In the genomic region with DNA sequence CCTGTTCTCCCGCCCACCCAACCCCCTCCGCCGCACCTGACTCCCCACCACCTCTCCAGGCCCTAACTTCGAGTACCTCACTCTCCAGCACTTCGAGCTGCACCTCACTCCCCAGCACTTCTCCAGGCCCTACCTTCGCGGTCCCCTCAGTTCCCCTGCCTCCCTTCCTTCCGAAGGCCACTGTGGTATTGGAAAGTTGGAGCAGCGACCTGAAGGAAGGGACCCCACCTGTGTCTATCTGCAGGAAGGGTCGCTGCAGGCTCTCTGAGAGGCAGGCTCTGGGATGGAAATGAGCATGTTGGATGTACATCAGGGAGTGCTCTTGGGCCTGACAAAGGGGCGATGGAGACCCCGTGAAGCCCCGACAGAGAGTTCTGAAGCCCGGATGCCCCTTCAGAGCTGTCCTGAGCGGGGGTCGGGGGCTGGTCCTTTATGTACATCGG, we compare ENCODE assay signal across 1 cellular context.
TF ChIP-seq lines count a peak whose summit lies in the region.

No MANE protein-coding gene starts in this region.

TF ChIP-seq in HCT116, 20 proteins besides CTCF, POLR2A, EP300 and RAD21 (continued from another document):
- TF ChIP-seq, protein P1, sequence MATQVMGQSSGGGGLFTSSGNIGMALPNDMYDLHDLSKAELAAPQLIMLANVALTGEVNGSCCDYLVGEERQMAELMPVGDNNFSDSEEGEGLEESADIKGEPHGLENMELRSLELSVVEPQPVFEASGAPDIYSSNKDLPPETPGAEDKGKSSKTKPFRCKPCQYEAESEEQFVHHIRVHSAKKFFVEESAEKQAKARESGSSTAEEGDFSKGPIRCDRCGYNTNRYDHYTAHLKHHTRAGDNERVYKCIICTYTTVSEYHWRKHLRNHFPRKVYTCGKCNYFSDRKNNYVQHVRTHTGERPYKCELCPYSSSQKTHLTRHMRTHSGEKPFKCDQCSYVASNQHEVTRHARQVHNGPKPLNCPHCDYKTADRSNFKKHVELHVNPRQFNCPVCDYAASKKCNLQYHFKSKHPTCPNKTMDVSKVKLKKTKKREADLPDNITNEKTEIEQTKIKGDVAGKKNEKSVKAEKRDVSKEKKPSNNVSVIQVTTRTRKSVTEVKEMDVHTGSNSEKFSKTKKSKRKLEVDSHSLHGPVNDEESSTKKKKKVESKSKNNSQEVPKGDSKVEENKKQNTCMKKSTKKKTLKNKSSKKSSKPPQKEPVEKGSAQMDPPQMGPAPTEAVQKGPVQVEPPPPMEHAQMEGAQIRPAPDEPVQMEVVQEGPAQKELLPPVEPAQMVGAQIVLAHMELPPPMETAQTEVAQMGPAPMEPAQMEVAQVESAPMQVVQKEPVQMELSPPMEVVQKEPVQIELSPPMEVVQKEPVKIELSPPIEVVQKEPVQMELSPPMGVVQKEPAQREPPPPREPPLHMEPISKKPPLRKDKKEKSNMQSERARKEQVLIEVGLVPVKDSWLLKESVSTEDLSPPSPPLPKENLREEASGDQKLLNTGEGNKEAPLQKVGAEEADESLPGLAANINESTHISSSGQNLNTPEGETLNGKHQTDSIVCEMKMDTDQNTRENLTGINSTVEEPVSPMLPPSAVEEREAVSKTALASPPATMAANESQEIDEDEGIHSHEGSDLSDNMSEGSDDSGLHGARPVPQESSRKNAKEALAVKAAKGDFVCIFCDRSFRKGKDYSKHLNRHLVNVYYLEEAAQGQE (IDR thresholded peaks at IDR 0.05; ENCODE audit: low read depth), result no peak
- TF ChIP-seq EZH2 (IDR thresholded peaks at IDR 0.05) (no peak), ZNF274 (IDR thresholded peaks at IDR 0.05; ENCODE audit: low read depth, low read length) (no peak), EZH2phosphoT487 (IDR thresholded peaks at IDR 0.05; ENCODE audit: borderline replicate concordance) (no peak), SRF (IDR thresholded peaks at IDR 0.05; ENCODE audit: low read depth) (no peak), EGR1 (IDR thresholded peaks at IDR 0.05; ENCODE audit: low read depth) (no peak), SP1 (IDR thresholded peaks at IDR 0.05; ENCODE audit: low read depth) (no peak), ZFX (IDR thresholded peaks at IDR 0.05) (no peak), POLR2AphosphoS5 (IDR thresholded peaks at IDR 0.05; ENCODE audit: low read depth, low read length) (no peak), CBX3 (IDR thresholded peaks at IDR 0.05; ENCODE audit: low read depth) (no peak)
